ENCODE assay signal across 1 cellular context in genomic region chr3:177811835-177812234, GRCh38.
TF ChIP-seq lines count a peak whose summit lies in the region.

No MANE protein-coding gene starts in this region.

TF ChIP-seq in A549, 52 proteins besides CTCF, POLR2A, EP300 and RAD21 (continued from another document):
- no peak for TF ChIP-seq BCL3 (IDR thresholded peaks at IDR 0.05)
- no peak for TF ChIP-seq BHLHE40 (IDR thresholded peaks at IDR 0.05; ENCODE audit: low read depth, low read length)
- no peak for TF ChIP-seq ZFP36 (IDR thresholded peaks at IDR 0.05; ENCODE audit: borderline replicate concordance, partially characterized antibody)
- TF ChIP-seq ESRRA (IDR thresholded peaks at IDR 0.05; ENCODE audit: borderline replicate concordance, low read length): no peak
- TF ChIP-seq REST (IDR thresholded peaks at IDR 0.05): no peak
- TF ChIP-seq FOSB (CRISPR knock-in tag; IDR thresholded peaks at IDR 0.05): no peak
- TF ChIP-seq KDM5A (IDR thresholded peaks at IDR 0.05): no peak
- TF ChIP-seq ZNF302 (CRISPR knock-in tag; IDR thresholded peaks at IDR 0.05): no peak
